15 cellular contexts compared by ENCODE assay signal in the genomic region with DNA sequence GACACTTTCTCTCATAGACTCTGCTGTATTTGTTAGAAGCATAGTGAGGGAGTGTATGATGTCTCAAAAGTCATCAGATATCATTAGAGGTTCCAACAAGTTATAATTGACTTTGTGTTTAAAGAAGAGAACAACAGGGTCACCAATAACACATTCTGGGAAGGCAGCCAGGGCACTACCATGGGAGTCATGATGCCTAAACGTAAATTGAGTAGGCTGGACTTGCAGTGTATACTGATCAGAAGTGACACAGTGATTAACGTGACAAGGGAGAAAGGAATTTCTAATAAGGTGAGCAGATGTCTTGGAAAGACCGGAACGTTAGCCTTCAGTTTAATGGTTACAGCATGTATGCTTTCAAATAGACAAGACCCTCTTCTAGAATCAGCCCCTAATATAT.
A peak's percentile ranks its signal among the peaks of the same experiment; 100 is the strongest.
DNase-seq lines count a peak whose midpoint lies in the region; ATAC-seq lines count a peak whose summit lies in the region.
"Had no signal": no experiment of that assay in that cellular context is flagged by ENCODE, and none has a peak within 500 bp of the region (broad histone marks: within the 10 kb centered on the region; RNA-seq: fewer than 3 reads in every experiment).

No MANE protein-coding gene starts in this region.

- no peak overlapping the region for H3K4me3 Mint-ChIP-seq in activated T-helper 2 cell treated with anti-CD3 and anti-CD28 coated beads, Interferon-gamma antibody, Interleukin-2, Interleukin-4, amounts not matched to agents 10 μg/mL and 5 μg/mL and 100 μg/mL, durations not matched to agents 14 hours and 24 hours and 36 hours (ENCODE audit: low read depth)
- H3K4me3 Mint-ChIP-seq: CD8-positive, alpha-beta T cell had no signal

- H3K4me1 Mint-ChIP-seq in activated T-helper 2 cell treated with anti-CD3 and anti-CD28 coated beads, Interferon-gamma antibody, Interleukin-2, Interleukin-4, amounts not matched to agents 10 μg/mL and 5 μg/mL and 100 μg/mL, durations not matched to agents 14 hours and 24 hours and 36 hours (ENCODE audit: low read depth): no peaks in the 10 kb centered on the region

- no peak overlapping the region for H3K9ac ChIP-seq in adipocyte (ENCODE audit: low read length)
- H3K9ac ChIP-seq: KMS-11 had no signal

- no peak overlapping the region for H3K27ac Mint-ChIP-seq in activated T-helper 2 cell treated with anti-CD3 and anti-CD28 coated beads, Interferon-gamma antibody, Interleukin-2, Interleukin-4, amounts not matched to agents 10 μg/mL and 5 μg/mL and 100 μg/mL, durations not matched to agents 14 hours and 24 hours and 36 hours
- H3K27ac Mint-ChIP-seq: CD8-positive, alpha-beta T cell had no signal

- no peak overlapping the region for H3K4me3 ChIP-seq in adipocyte (ENCODE audit: low read length)

- intact Hi-C loops in activated T-helper 2 cell treated with anti-CD3 and anti-CD28 coated beads, Interferon-gamma antibody, Interleukin-2, Interleukin-4, amounts not matched to agents 10 μg/mL and 5 μg/mL and 100 μg/mL, durations not matched to agents 14 hours and 24 hours and 36 hours (cut with micrococcal nuclease): no loop called here

- H3K27me3 Mint-ChIP-seq in activated T-helper 2 cell treated with anti-CD3 and anti-CD28 coated beads, Interferon-gamma antibody, Interleukin-2, Interleukin-4, amounts not matched to agents 10 μg/mL and 5 μg/mL and 100 μg/mL, durations not matched to agents 14 hours and 24 hours and 36 hours (ENCODE audit: low read depth): no peaks in the 10 kb centered on the region

- H3K9me3 ChIP-seq in adipocyte (ENCODE audit: control insufficient read depth, low read length): no peaks in the 10 kb centered on the region

- peak; percentile 44 for DNase-seq in EL
- peak; percentile 59 for DNase-seq in NCI-H1105 (lab: John Stamatoyannopoulos, UW)
- peak; percentile 76 for DNase-seq in NCI-H748 (lab: John Stamatoyannopoulos, UW; ENCODE audit: unreplicated experiment)
- peak; percentile 6 for DNase-seq in adipocyte (ENCODE audit: low read depth)
- no peak for DNase-seq in activated T-helper 2 cell treated with anti-CD3 and anti-CD28 coated beads, Interferon-gamma antibody, Interleukin-2, Interleukin-4, amounts not matched to agents 10 μg/mL and 5 μg/mL and 100 μg/mL, durations not matched to agents 14 hours and 24 hours and 36 hours (ENCODE audit: low spot score)
- no peak for DNase-seq in OCI-M1 (lab: John Stamatoyannopoulos, UW)
- DNase-seq: CD8-positive, alpha-beta T cell; H7; NCI-H510A treated with DMSO at 0.1 percent for 48 hours; SIG-M5; SW 1271 had no signal

- no peaks in the 10 kb centered on the region for H3K36me3 Mint-ChIP-seq in activated T-helper 2 cell treated with anti-CD3 and anti-CD28 coated beads, Interferon-gamma antibody, Interleukin-2, Interleukin-4, amounts not matched to agents 10 μg/mL and 5 μg/mL and 100 μg/mL, durations not matched to agents 14 hours and 24 hours and 36 hours (ENCODE audit: low read depth)
- H3K36me3 Mint-ChIP-seq: CD8-positive, alpha-beta T cell had no signal

- ATAC-seq in GM18861 (IDR thresholded peaks at IDR 0.05; ENCODE audit: unreplicated experiment): no peak
- ATAC-seq in GM19395 (IDR thresholded peaks at IDR 0.05; ENCODE audit: unreplicated experiment): no peak
- ATAC-seq: CD8-positive, alpha-beta T cell; Panc1 had no signal

- no peaks in the 10 kb centered on the region for H3K4me1 ChIP-seq in adipocyte (ENCODE audit: control insufficient read depth, insufficient read depth, low read length)

- H3K9me3 Mint-ChIP-seq in activated T-helper 2 cell treated with anti-CD3 and anti-CD28 coated beads, Interferon-gamma antibody, Interleukin-2, Interleukin-4, amounts not matched to agents 10 μg/mL and 5 μg/mL and 100 μg/mL, durations not matched to agents 14 hours and 24 hours and 36 hours: peaks cover 34% of the 10 kb centered on the region

- H3K36me3 ChIP-seq in adipocyte (ENCODE audit: control insufficient read depth, insufficient read depth, low read length, severe bottlenecking): no peaks in the 10 kb centered on the region

- H3K27me3 ChIP-seq in adipocyte (replicated peaks; ENCODE audit: control insufficient read depth, insufficient read depth, low read length): no peaks in the 10 kb centered on the region

Comparison
In these comparisons a context has a peak if more than half of its experiments do, and no peak if none do; other contexts are left out.
1. DNase-seq: peak in EL (single experiment), NCI-H1105 (single experiment), NCI-H748 (single experiment) and adipocyte (single experiment); none in activated T-helper 2 cell treated with anti-CD3 and anti-CD28 coated beads, Interferon-gamma antibody, Interleukin-2, Interleukin-4, amounts not matched to agents 10 μg/mL and 5 μg/mL and 100 μg/mL, durations not matched to agents 14 hours and 24 hours and 36 hours (single experiment) and OCI-M1 (single experiment).